ENCODE assay signal across 17 cellular contexts in the genomic region with DNA sequence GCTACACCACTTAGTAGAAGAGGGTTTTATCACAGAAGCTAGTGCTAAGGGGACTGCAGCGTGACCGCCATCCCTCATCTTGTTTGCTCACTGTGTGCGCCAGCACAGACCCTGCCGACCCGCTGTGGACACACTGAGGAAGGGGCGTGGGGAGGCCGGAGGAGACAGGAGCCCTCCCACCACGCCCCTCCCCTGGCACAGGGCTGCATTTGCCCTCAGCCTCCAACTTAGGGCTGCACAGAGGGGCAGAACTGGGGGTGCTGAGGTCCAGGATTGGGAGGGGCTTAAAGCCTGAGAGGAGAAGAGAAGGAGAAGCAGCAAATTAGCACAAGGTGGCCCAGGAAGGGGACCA. TPM values are rescaled to one million over a fixed set of nuclear protein-coding genes. Genes with fewer than 3 reads are reported as not detected.
A peak's percentile ranks its signal among the peaks of the same experiment; 100 is the strongest.
DNase-seq lines count a peak whose midpoint lies in the region; ATAC-seq, FAIRE-seq and TF ChIP-seq lines count a peak whose summit lies in the region.
"Had no signal": no experiment of that assay in that cellular context is flagged by ENCODE, and none has a peak within 500 bp of the region (broad histone marks: within the 10 kb centered on the region; RNA-seq: fewer than 3 reads in every experiment).

No MANE protein-coding gene starts in this region.

- H3K27me3 ChIP-seq in GM23338 (ENCODE audit: insufficient read depth): no peaks in the 10 kb centered on the region
- peaks cover 6% of the 10 kb centered on the region for H3K27me3 ChIP-seq in astrocyte (ENCODE audit: insufficient read depth, low read length)
- no peaks in the 10 kb centered on the region for H3K27me3 ChIP-seq in neural progenitor cell
- no peaks in the 10 kb centered on the region for H3K27me3 ChIP-seq in H7 (ENCODE audit: control insufficient read depth, insufficient read depth, low read length)
- H3K27me3 ChIP-seq: ascending aorta, uterus had no signal

- H3K9me3 ChIP-seq in A549 (no peaks in the 10 kb centered on the region), astrocyte (ENCODE audit: insufficient read depth, low read depth, low read length) (no peaks in the 10 kb centered on the region), neural progenitor cell (ENCODE audit: low read depth) (no peaks in the 10 kb centered on the region)
- H3K9me3 ChIP-seq: ascending aorta, uterus had no signal

- 100% methylated on average over 7 of the region's 8 CpGs for WGBS in A549 (ENCODE audit: missing lambda C conversion rate)

- H3K4me1 Mint-ChIP-seq in GM23338 (peaks cover 6% of the 10 kb centered on the region; the same call in 2 of the 3 replicates), astrocyte (ENCODE audit: low read depth, unreplicated experiment) (peaks cover 5% of the 10 kb centered on the region), neural progenitor cell (peaks cover 5% of the 10 kb centered on the region)

- no peaks in the 10 kb centered on the region for H3K9me2 ChIP-seq in GM23338 (ENCODE audit: insufficient read depth)

- H4K20me1 ChIP-seq in GM23338 (replicated peaks; ENCODE audit: insufficient read depth) (no peaks in the 10 kb centered on the region), astrocyte (ENCODE audit: insufficient read depth, low read length) (no peaks in the 10 kb centered on the region), neural progenitor cell (ENCODE audit: low read depth) (no peaks in the 10 kb centered on the region)

- no peak for FAIRE-seq in A549 (lab: Jason Lieb, UNC)
- no peak for FAIRE-seq in astrocyte (lab: Jason Lieb, UNC)
- FAIRE-seq: H54, keratinocyte had no signal

- ATAC-seq in A549 (peak; percentile 24 to 27; a peak in 4 of 6 replicates), GM23338 (peak; percentile 61), GM19397 (IDR thresholded peaks at IDR 0.05; ENCODE audit: unreplicated experiment) (no peak)

- H3K9me3 Mint-ChIP-seq in GM23338: peaks cover 3% of the 10 kb centered on the region; the same call in 2 of the 3 replicates
- peaks cover 3% of the 10 kb centered on the region for H3K9me3 Mint-ChIP-seq in astrocyte (ENCODE audit: unreplicated experiment)
- peaks cover 3% of the 10 kb centered on the region for H3K9me3 Mint-ChIP-seq in neural progenitor cell
- H3K9me3 Mint-ChIP-seq: activated naive CD4-positive, alpha-beta T cell treated with anti-CD3 and anti-CD28 coated beads for 36 hours; natural killer cell treated with Interleukin-12 subunit alpha and Interleukin-12 subunit beta and Interleukin-15 and Interleukin-18, amount 100 ng/mL, for 72 hours; stimulated activated naive CD8-positive, alpha-beta T cell treated with anti-CD3 and anti-CD28 coated beads, Interleukin-15, Interleukin-2, amounts not matched to agents 100 ng/mL and 50 ng/mL, for 24 hours had no signal

- H3K27ac ChIP-seq in A549 (peak overlapping the region in 1 of 2 experiments; percentile 61; a peak in 1 of 6 replicates), GM23338 (ENCODE audit: low read depth) (no peak overlapping the region), astrocyte (ENCODE audit: low read depth, low read length) (no peak overlapping the region), neural progenitor cell (no peak overlapping the region)
- H3K27ac ChIP-seq: ascending aorta, KMS-11, uterus had no signal

- peaks cover 5% of the 10 kb centered on the region; the same call in 2 of the 3 replicates for H3K36me3 Mint-ChIP-seq in GM23338 (ENCODE audit: low read depth)
- H3K36me3 Mint-ChIP-seq in astrocyte (ENCODE audit: low read depth, unreplicated experiment): no peaks in the 10 kb centered on the region
- H3K36me3 Mint-ChIP-seq in neural progenitor cell: no peaks in the 10 kb centered on the region
- H3K36me3 Mint-ChIP-seq: natural killer cell treated with Interleukin-12 subunit alpha and Interleukin-12 subunit beta and Interleukin-15 and Interleukin-18, amount 100 ng/mL, for 72 hours had no signal

- no peak for TF ChIP-seq RAD21 in A549 (conservative IDR thresholded peaks at IDR 0.05 in 1 of 2, IDR thresholded peaks at IDR 0.05 in 1 of 2)

- H3K4me2 ChIP-seq in A549: 0 out of 3 replicates have a peak overlapping the region, but pooled peaks have one; percentile 25
- no peak overlapping the region for H3K4me2 ChIP-seq in GM23338
- peak overlapping the region; percentile 30 for H3K4me2 ChIP-seq in astrocyte (ENCODE audit: low read length)
- peak overlapping the region; percentile 35 for H3K4me2 ChIP-seq in neural progenitor cell
- H3K4me2 ChIP-seq: KMS-11 had no signal

- H3K9ac ChIP-seq in astrocyte (ENCODE audit: low read length): peak overlapping the region; percentile 31
- H3K9ac ChIP-seq in neural progenitor cell: no peak overlapping the region
- H3K9ac ChIP-seq: KMS-11 had no signal

- POLR2A ChIA-PET in A549 (lab: Yijun Ruan, JAX): interaction anchor here (0.7 kb wide), 1 partner anchor 168 kb away, joined by 4 read pairs; no protein-coding TSS in a partner anchor

- H3K4me1 ChIP-seq in A549: peaks cover 5% of the 10 kb centered on the region; the same call in 1 of the 3 replicates
- H3K4me1 ChIP-seq in GM23338 (ENCODE audit: insufficient read depth): 0 out of 2 replicates have a peak, but pooled peaks cover 5% of the 10 kb centered on the region
- peaks cover 9% of the 10 kb centered on the region for H3K4me1 ChIP-seq in astrocyte (ENCODE audit: insufficient read depth, low read length)
- H3K4me1 ChIP-seq in neural progenitor cell: peaks cover 6% of the 10 kb centered on the region
- H3K4me1 ChIP-seq: ascending aorta, uterus had no signal

- H2AFZ ChIP-seq in GM23338 (peak overlapping the region; percentile 93), astrocyte (ENCODE audit: low read depth, low read length) (peak overlapping the region; percentile 38), neural progenitor cell (replicated peaks) (peak overlapping the region; percentile 44)

- H3K79me2 ChIP-seq in GM23338 (replicated peaks; ENCODE audit: insufficient read depth) (no peaks in the 10 kb centered on the region), astrocyte (ENCODE audit: insufficient read depth, low read length) (no peaks in the 10 kb centered on the region), neural progenitor cell (ENCODE audit: low read depth) (no peaks in the 10 kb centered on the region)

- TF ChIP-seq CTCF in A549 (IDR thresholded peaks at IDR 0.05) (no peak), GM23338 (conservative IDR thresholded peaks at IDR 0.05; ENCODE audit: low read depth in 2 of 2) (no peak), astrocyte (IDR thresholded peaks at IDR 0.05; ENCODE audit: insufficient read depth, low read depth, low read length) (no peak), neural progenitor cell (IDR thresholded peaks at IDR 0.05) (no peak)

- no peak overlapping the region for H3K4me3 ChIP-seq in A549
- no peak overlapping the region for H3K4me3 ChIP-seq in GM23338
- no peak overlapping the region for H3K4me3 ChIP-seq in astrocyte (ENCODE audit: insufficient read depth, low read depth, low read length)
- no peak overlapping the region for H3K4me3 ChIP-seq in neural progenitor cell
- H3K4me3 ChIP-seq in H7 (ENCODE audit: insufficient read depth, low read depth, low read length): no peak overlapping the region
- H3K4me3 ChIP-seq: ascending aorta, uterus had no signal

- peaks cover 4% of the 10 kb centered on the region for H3K27me3 Mint-ChIP-seq in GM23338 (ENCODE audit: insufficient read depth, low read depth, poor library complexity)
- peaks cover 9% of the 10 kb centered on the region for H3K27me3 Mint-ChIP-seq in astrocyte (ENCODE audit: low read depth, unreplicated experiment)
- H3K27me3 Mint-ChIP-seq in neural progenitor cell (ENCODE audit: insufficient read depth, low read depth): peaks cover under 1% of the 10 kb centered on the region

- no peak for TF ChIP-seq POLR2A in A549 (IDR thresholded peaks at IDR 0.05; ENCODE audit: low read length)

- H3F3A ChIP-seq in GM23338 (replicated peaks; ENCODE audit: low read depth) (no peaks in the 10 kb centered on the region), neural progenitor cell (ENCODE audit: low read depth) (no peaks in the 10 kb centered on the region)

- DNase-seq in A549 (ENCODE audit: low read depth in 1 of 2, low spot score in 1 of 2) (no peak), GM23338 (ENCODE audit: low spot score) (no peak), astrocyte (ENCODE audit: low read depth) (no peak), neural progenitor cell (ENCODE audit: low spot score) (no peak), NCI-H187 treated with DMSO at 0.1 percent for 48 hours (lab: John Stamatoyannopoulos, UW) (no peak), A172 (ENCODE audit: low spot score) (no peak), H7 (no peak)
- DNase-seq: activated naive CD4-positive, alpha-beta T cell treated with anti-CD3 and anti-CD28 coated beads for 36 hours; COR-L47; uterus had no signal

- H3K27ac Mint-ChIP-seq in GM23338: no peak overlapping the region
- no peak overlapping the region for H3K27ac Mint-ChIP-seq in astrocyte (ENCODE audit: unreplicated experiment)
- H3K27ac Mint-ChIP-seq in neural progenitor cell: no peak overlapping the region
- H3K27ac Mint-ChIP-seq: activated naive CD4-positive, alpha-beta T cell treated with anti-CD3 and anti-CD28 coated beads for 36 hours; natural killer cell treated with Interleukin-12 subunit alpha and Interleukin-12 subunit beta and Interleukin-15 and Interleukin-18, amount 100 ng/mL, for 72 hours; stimulated activated naive CD8-positive, alpha-beta T cell treated with anti-CD3 and anti-CD28 coated beads, Interleukin-15, Interleukin-2, amounts not matched to agents 100 ng/mL and 50 ng/mL, for 24 hours had no signal

- no peak for TF ChIP-seq EP300 in A549 (IDR thresholded peaks at IDR 0.05)

- CTCF ChIA-PET in A549 (lab: Yijun Ruan, JAX): interaction anchor here (1.0 to 1.5 kb wide), 4 partner anchors 10 to 149 kb away, joined by 3 to 11 read pairs (median 4); no protein-coding TSS in a partner anchor

- no peak overlapping the region for H3K4me3 Mint-ChIP-seq in GM23338
- H3K4me3 Mint-ChIP-seq in astrocyte (ENCODE audit: unreplicated experiment): no peak overlapping the region
- H3K4me3 Mint-ChIP-seq in neural progenitor cell: no peak overlapping the region
- H3K4me3 Mint-ChIP-seq: activated naive CD4-positive, alpha-beta T cell treated with anti-CD3 and anti-CD28 coated beads for 36 hours; natural killer cell treated with Interleukin-12 subunit alpha and Interleukin-12 subunit beta and Interleukin-15 and Interleukin-18, amount 100 ng/mL, for 72 hours; stimulated activated naive CD8-positive, alpha-beta T cell treated with anti-CD3 and anti-CD28 coated beads, Interleukin-15, Interleukin-2, amounts not matched to agents 100 ng/mL and 50 ng/mL, for 24 hours had no signal

- no peaks in the 10 kb centered on the region for H3K36me3 ChIP-seq in GM23338 (ENCODE audit: insufficient read depth)
- no peaks in the 10 kb centered on the region for H3K36me3 ChIP-seq in astrocyte (ENCODE audit: insufficient read depth, low read length)
- H3K36me3 ChIP-seq in neural progenitor cell: no peaks in the 10 kb centered on the region
- H3K36me3 ChIP-seq in H7 (replicated peaks; ENCODE audit: control insufficient read depth, insufficient read depth, low read length): no peaks in the 10 kb centered on the region
- H3K36me3 ChIP-seq: ascending aorta, uterus had no signal

RNA-seq across cellular contexts. Expression of gene RRP1, which starts 37.2 kb away (rescaled TPM):
- polyA plus RNA-seq in A549 (2011; rRNA removed): 15.4 and 16.8 TPM in 2 replicates
- 21.1 and 22.1 TPM in 2 replicates for polyA plus RNA-seq in A549 (2012; cell fraction: cytosol; rRNA removed)
- 36.0 and 38.9 TPM in 2 replicates for polyA plus RNA-seq in A549 (2012; cell fraction: nucleus; rRNA removed)
- 26.3 to 29.5 TPM (median 28.2 TPM) in 3 replicates for polyA plus RNA-seq in A549 (2017; fragmentation: RNase III; extraction: RNeasy Plus Mini Kit Qiagen cat#74134 plus additional on column Dnase treatment)
- 14.5 and 16.5 TPM in 2 replicates for polyA minus RNA-seq in A549 (2011; rRNA and poly(A)+ RNA removed)
- total RNA-seq in GM23338 (2014; rRNA removed; shearing (Covaris generic)): 54.6 and 63.5 TPM in 2 replicates
- polyA plus RNA-seq in GM23338 (2016; fragmentation: Nextera tagmentation; extraction: Ambion mirVana): 33.2 and 36.5 TPM in 2 replicates
- total RNA-seq in astrocyte: 21.1 and 24.9 TPM in 2 replicates
- 18.4 and 32.5 TPM in 2 replicates for total RNA-seq in neural progenitor cell (ENCODE audit: low replicate concordance)
- total RNA-seq in A172 (2014; rRNA removed; shearing (Covaris generic)): 63.7 and 77.7 TPM in 2 replicates
- 43.5 and 45.7 TPM in 2 replicates for total RNA-seq in H7 (2014; rRNA removed; shearing (Covaris generic))

RNA-seq across cellular contexts. Expression of gene AGPAT3, which starts 38.4 kb away (rescaled TPM):
- polyA plus RNA-seq in A549 (2011; rRNA removed): 18.2 and 19.7 TPM in 2 replicates
- polyA plus RNA-seq in A549 (2012; cell fraction: cytosol; rRNA removed): 18.6 and 21.3 TPM in 2 replicates
- polyA plus RNA-seq in A549 (2012; cell fraction: nucleus; rRNA removed): 27.0 and 28.7 TPM in 2 replicates
- 20.3 to 21.2 TPM (median 21.1 TPM) in 3 replicates for polyA plus RNA-seq in A549 (2017; fragmentation: RNase III; extraction: RNeasy Plus Mini Kit Qiagen cat#74134 plus additional on column Dnase treatment)
- 28.0 and 41.2 TPM in 2 replicates for polyA minus RNA-seq in A549 (2011; rRNA and poly(A)+ RNA removed)
- total RNA-seq in GM23338 (2014; rRNA removed; shearing (Covaris generic)): 4.4 and 6.1 TPM in 2 replicates
- polyA plus RNA-seq in GM23338 (2016; fragmentation: Nextera tagmentation; extraction: Ambion mirVana): 1.1 and 2.1 TPM in 2 replicates
- total RNA-seq in astrocyte: 34.7 and 35.6 TPM in 2 replicates
- 7.8 and 8.7 TPM in 2 replicates for total RNA-seq in neural progenitor cell (ENCODE audit: low replicate concordance)
- 73.4 and 73.5 TPM in 2 replicates for total RNA-seq in A172 (2014; rRNA removed; shearing (Covaris generic))
- total RNA-seq in H7 (2014; rRNA removed; shearing (Covaris generic)): 9.2 and 11.4 TPM in 2 replicates

RNA-seq across cellular contexts. Expression of gene CSTB, which starts 50.5 kb away (rescaled TPM):
- polyA plus RNA-seq in A549 (2011; rRNA removed) (42.9 and 51.5 TPM in 2 replicates), A549 (2017; fragmentation: RNase III; extraction: RNeasy Plus Mini Kit Qiagen cat#74134 plus additional on column Dnase treatment) (94.1 to 102 TPM (median 101 TPM) in 3 replicates), GM23338 (2016; fragmentation: Nextera tagmentation; extraction: Ambion mirVana) (142 and 147 TPM in 2 replicates)
- polyA plus RNA-seq in A549 (2012; cell fraction: cytosol; rRNA removed): 90.6 and 103 TPM in 2 replicates
- 29.1 and 41.0 TPM in 2 replicates for polyA plus RNA-seq in A549 (2012; cell fraction: nucleus; rRNA removed)
- 16.5 and 23.7 TPM in 2 replicates for polyA minus RNA-seq in A549 (2011; rRNA and poly(A)+ RNA removed)
- total RNA-seq in GM23338 (2014; rRNA removed; shearing (Covaris generic)): 10.0 and 10.1 TPM in 2 replicates
- total RNA-seq in astrocyte (22.5 and 27.7 TPM in 2 replicates), neural progenitor cell (ENCODE audit: low replicate concordance) (7.1 and 8.5 TPM in 2 replicates)
- total RNA-seq in A172 (2014; rRNA removed; shearing (Covaris generic)): 106 and 145 TPM in 2 replicates
- 28.5 and 29.6 TPM in 2 replicates for total RNA-seq in H7 (2014; rRNA removed; shearing (Covaris generic))

Comparison
In these comparisons a context has a peak if more than half of its experiments do, and no peak if none do; other contexts are left out.
1. H2AFZ ChIP-seq: peak in every context shown above with its lines; median percentile 93 in GM23338; 44 in neural progenitor cell; 38 in astrocyte.